9 cellular contexts compared by ENCODE assay signal in genomic region chr9:95047452-95048224, GRCh38.
DNase-seq lines count a peak whose midpoint lies in the region; ATAC-seq and TF ChIP-seq lines count a peak whose summit lies in the region.
"Had no signal": no experiment of that assay in that cellular context is flagged by ENCODE, and none has a peak within 500 bp of the region (broad histone marks: within the 10 kb centered on the region; RNA-seq: fewer than 3 reads in every experiment).

No MANE protein-coding gene starts in this region.

- TF ChIP-seq CTCF in A673 (conservative IDR thresholded peaks at IDR 0.05; ENCODE audit: low read depth, low read length) (no peak), chondrocyte (IDR thresholded peaks at IDR 0.05) (no peak)

- H3K9me3 ChIP-seq in A673 (ENCODE audit: low read depth, low read length, poor library complexity, severe bottlenecking) (no peaks in the 10 kb centered on the region), HUES6 (ENCODE audit: control insufficient read depth, insufficient read depth, low read depth, low read length) (no peaks in the 10 kb centered on the region)

- H3K27me3 ChIP-seq in A673 (replicated peaks; ENCODE audit: insufficient read depth, low read depth, low read length, poor library complexity) (no peaks in the 10 kb centered on the region), HUES6 (ENCODE audit: control insufficient read depth, insufficient read depth, low read length) (peaks cover 16% of the 10 kb centered on the region)

- H3K27me3 Mint-ChIP-seq in chondrocyte (ENCODE audit: low read depth): no peaks in the 10 kb centered on the region
- peaks cover 14 to 30% of the 10 kb centered on the region in 2 donors for H3K27me3 Mint-ChIP-seq in natural killer cell treated with Interleukin-12 subunit alpha and Interleukin-12 subunit beta and Interleukin-15 and Interleukin-18, amount 100 ng/mL, for 72 hours

- H3K4me3 Mint-ChIP-seq in chondrocyte (ENCODE audit: unreplicated experiment): no peak overlapping the region
- H3K4me3 Mint-ChIP-seq in natural killer cell treated with Interleukin-12 subunit alpha and Interleukin-12 subunit beta and Interleukin-15 and Interleukin-18, amount 100 ng/mL, for 72 hours: peak overlapping the region; percentile 70

- no peaks in the 10 kb centered on the region for H3K36me3 ChIP-seq in A673 (ENCODE audit: insufficient read depth, low read length, poor library complexity, severe bottlenecking)
- no peaks in the 10 kb centered on the region for H3K36me3 ChIP-seq in HUES6 (ENCODE audit: control insufficient read depth, insufficient read depth, low read length)

- H3K27ac ChIP-seq in A673 (ENCODE audit: low read depth, low read length, poor library complexity, severe bottlenecking) (no peak overlapping the region), HUES6 (ENCODE audit: low read depth, low read length) (no peak overlapping the region)
- H3K27ac ChIP-seq: WERI-Rb-1 had no signal

- peaks cover 17% of the 10 kb centered on the region for H3K36me3 Mint-ChIP-seq in chondrocyte (ENCODE audit: low read depth)
- H3K36me3 Mint-ChIP-seq in natural killer cell treated with Interleukin-12 subunit alpha and Interleukin-12 subunit beta and Interleukin-15 and Interleukin-18, amount 100 ng/mL, for 72 hours: no peaks in the 10 kb centered on the region

- POLR2A ChIA-PET in A673 (lab: Charles Lee; ENCODE audit: low non-redundant PET): interaction anchor here (0.7 kb wide), 1 partner anchor 106 kb away, joined by 3 read pairs; no protein-coding TSS in a partner anchor

- intact Hi-C loops in A673 (cut with micrococcal nuclease; ENCODE audit: unreplicated experiment): no loop called here

- CTCF ChIA-PET in A673 (lab: Charles Lee): no interaction called here

- H3K4me1 Mint-ChIP-seq in chondrocyte (ENCODE audit: low read depth): peaks cover 75% of the 10 kb centered on the region
- peaks cover 7 to 9% of the 10 kb centered on the region in 2 donors for H3K4me1 Mint-ChIP-seq in natural killer cell treated with Interleukin-12 subunit alpha and Interleukin-12 subunit beta and Interleukin-15 and Interleukin-18, amount 100 ng/mL, for 72 hours (ENCODE audit: low read depth in 2 of 2)

- ATAC-seq in natural killer cell treated with Interleukin-12 subunit alpha and Interleukin-12 subunit beta and Interleukin-15 and Interleukin-18, amount 100 ng/mL, for 72 hours: no peak
- no peak for ATAC-seq in GM18907 (IDR thresholded peaks at IDR 0.05; ENCODE audit: unreplicated experiment)

- peak overlapping the region; percentile 54 for H3K4me3 ChIP-seq in A673 (ENCODE audit: low read depth, low read length, poor library complexity, severe bottlenecking)
- peak overlapping the region; percentile 36 for H3K4me3 ChIP-seq in HUES6 (ENCODE audit: low read depth, low read length)

- H3K27ac Mint-ChIP-seq in chondrocyte (ENCODE audit: unreplicated experiment): peak overlapping the region; percentile 98
- H3K27ac Mint-ChIP-seq in natural killer cell treated with Interleukin-12 subunit alpha and Interleukin-12 subunit beta and Interleukin-15 and Interleukin-18, amount 100 ng/mL, for 72 hours: no peak overlapping the region

- no peaks in the 10 kb centered on the region for H3K9me3 Mint-ChIP-seq in chondrocyte (ENCODE audit: low read depth)
- no peaks in the 10 kb centered on the region for H3K9me3 Mint-ChIP-seq in natural killer cell treated with Interleukin-12 subunit alpha and Interleukin-12 subunit beta and Interleukin-15 and Interleukin-18, amount 100 ng/mL, for 72 hours

- BruUV-seq in A673 (replicated peaks; lab: Mats Ljungman, UMichigan): no TSS peak

- H3K4me1 ChIP-seq in A673 (ENCODE audit: insufficient read depth, low read length, poor library complexity, severe bottlenecking) (peaks cover 19% of the 10 kb centered on the region), HUES6 (ENCODE audit: control insufficient read depth, insufficient read depth, low read length) (peaks cover 49% of the 10 kb centered on the region)

- H3K9ac ChIP-seq in HUES6 (ENCODE audit: low read length): no peak overlapping the region

- DNase-seq in A673 (ENCODE audit: low spot score) (no peak), chondrocyte (ENCODE audit: low spot score) (no peak), OCI-M1 (lab: John Stamatoyannopoulos, UW) (no peak), HT-29 (ENCODE audit: low spot score) (no peak), HuH-7.5 (ENCODE audit: low spot score) (no peak)
- DNase-seq in natural killer cell treated with Interleukin-12 subunit alpha and Interleukin-12 subunit beta and Interleukin-15 and Interleukin-18, amount 100 ng/mL, for 72 hours (ENCODE audit: low spot score): no peak
